15 cellular contexts compared by ENCODE assay signal in the genomic region with DNA sequence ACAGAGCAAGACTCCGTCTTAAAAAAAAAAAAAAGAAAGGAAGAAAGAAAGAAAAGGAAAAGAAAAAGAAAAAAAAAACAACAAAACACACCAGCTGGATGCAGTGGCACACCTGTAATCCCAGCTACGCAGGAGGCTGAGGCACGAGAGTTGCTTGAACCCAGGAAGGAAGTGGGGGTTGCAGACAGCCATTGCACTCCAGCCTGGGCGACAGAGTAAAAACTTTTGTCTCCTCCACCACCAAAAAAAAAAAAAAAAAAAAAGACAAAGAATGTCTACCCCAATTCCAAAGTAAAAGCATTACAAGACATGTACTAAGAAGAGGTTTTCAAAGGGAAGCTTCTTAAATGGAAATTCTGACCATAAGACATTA. TPM values are rescaled to one million over a fixed set of nuclear protein-coding genes. Genes with fewer than 3 reads are reported as not detected.
DNase-seq lines count a peak whose midpoint lies in the region; ATAC-seq, FAIRE-seq and TF ChIP-seq lines count a peak whose summit lies in the region.
"Had no signal": no experiment of that assay in that cellular context is flagged by ENCODE, and none has a peak within 500 bp of the region (broad histone marks: within the 10 kb centered on the region; RNA-seq: fewer than 3 reads in every experiment).

No MANE protein-coding gene starts in this region.

- no peaks in the 10 kb centered on the region for H3K27me3 ChIP-seq in astrocyte (ENCODE audit: insufficient read depth, low read length)

- peaks cover 67% of the 10 kb centered on the region for H3K36me3 ChIP-seq in astrocyte (ENCODE audit: insufficient read depth, low read length)

- H3K4me1 ChIP-seq in astrocyte (ENCODE audit: insufficient read depth, low read length): peaks cover 14% of the 10 kb centered on the region

- peaks cover 65% of the 10 kb centered on the region for H3K36me3 Mint-ChIP-seq in activated CD8-positive, alpha-beta memory T cell treated with anti-CD3 and anti-CD28 coated beads, Interleukin-2, amount 10 ng/mL, durations not matched to agents 7 days and 5 days
- peaks cover 17% of the 10 kb centered on the region for H3K36me3 Mint-ChIP-seq in astrocyte (ENCODE audit: low read depth, unreplicated experiment)
- H3K36me3 Mint-ChIP-seq in nephron progenitor cell (ENCODE audit: low read depth): peaks cover 92% of the 10 kb centered on the region

- H3K4me2 ChIP-seq in astrocyte (ENCODE audit: low read length): no peak overlapping the region

- no peak overlapping the region for H3K9ac ChIP-seq in astrocyte (ENCODE audit: low read length)

- no peak overlapping the region for H3K4me3 ChIP-seq in Jurkat, Clone E6-1 (ENCODE audit: low read length)
- H3K4me3 ChIP-seq in astrocyte (ENCODE audit: insufficient read depth, low read depth, low read length): no peak overlapping the region
- H3K4me3 ChIP-seq: lower lobe of right lung had no signal

- no peaks in the 10 kb centered on the region for H3K9me3 Mint-ChIP-seq in activated CD8-positive, alpha-beta memory T cell treated with anti-CD3 and anti-CD28 coated beads, Interleukin-2, amount 10 ng/mL, durations not matched to agents 7 days and 5 days (ENCODE audit: low read depth)
- H3K9me3 Mint-ChIP-seq in astrocyte (ENCODE audit: unreplicated experiment): no peaks in the 10 kb centered on the region
- H3K9me3 Mint-ChIP-seq in nephron progenitor cell: no peaks in the 10 kb centered on the region
- H3K9me3 Mint-ChIP-seq: nephron had no signal

- peak; percentile 40 for ATAC-seq in activated CD8-positive, alpha-beta memory T cell treated with anti-CD3 and anti-CD28 coated beads, Interleukin-2, amount 10 ng/mL, durations not matched to agents 7 days and 5 days
- no peak for ATAC-seq in HG02678 (IDR thresholded peaks at IDR 0.05; ENCODE audit: unreplicated experiment)
- ATAC-seq: lower lobe of right lung had no signal

- peak overlapping the region; percentile 9 for H3K4me3 Mint-ChIP-seq in activated CD8-positive, alpha-beta memory T cell treated with anti-CD3 and anti-CD28 coated beads, Interleukin-2, amount 10 ng/mL, durations not matched to agents 7 days and 5 days
- H3K4me3 Mint-ChIP-seq in astrocyte (ENCODE audit: unreplicated experiment) (peak overlapping the region; percentile 24), nephron progenitor cell (no peak overlapping the region)
- H3K4me3 Mint-ChIP-seq: nephron had no signal

- H3K9me3 ChIP-seq in astrocyte (ENCODE audit: insufficient read depth, low read depth, low read length): no peaks in the 10 kb centered on the region
- H3K9me3 ChIP-seq: lower lobe of right lung had no signal

- no peak for FAIRE-seq in astrocyte (lab: Jason Lieb, UNC)

- H3K4me1 Mint-ChIP-seq in activated CD8-positive, alpha-beta memory T cell treated with anti-CD3 and anti-CD28 coated beads, Interleukin-2, amount 10 ng/mL, durations not matched to agents 7 days and 5 days: peaks cover 58% of the 10 kb centered on the region
- H3K4me1 Mint-ChIP-seq in astrocyte (ENCODE audit: low read depth, unreplicated experiment): peaks cover 56% of the 10 kb centered on the region
- peaks cover 42% of the 10 kb centered on the region for H3K4me1 Mint-ChIP-seq in nephron progenitor cell

- H2AFZ ChIP-seq in astrocyte (ENCODE audit: low read depth, low read length): no peak overlapping the region

- H3K27me3 Mint-ChIP-seq in activated CD8-positive, alpha-beta memory T cell treated with anti-CD3 and anti-CD28 coated beads, Interleukin-2, amount 10 ng/mL, durations not matched to agents 7 days and 5 days: no peaks in the 10 kb centered on the region
- H3K27me3 Mint-ChIP-seq in astrocyte (ENCODE audit: low read depth, unreplicated experiment): no peaks in the 10 kb centered on the region
- H3K27me3 Mint-ChIP-seq in nephron progenitor cell (ENCODE audit: low read depth, poor library complexity): no peaks in the 10 kb centered on the region

- DNase-seq in activated CD8-positive, alpha-beta memory T cell treated with anti-CD3 and anti-CD28 coated beads, Interleukin-2, amount 10 ng/mL, durations not matched to agents 7 days and 5 days: no peak
- no peak for DNase-seq in activated CD8-positive, alpha-beta memory T cell treated with anti-CD3 and anti-CD28 coated beads, Interleukin-2, amount 50 U/mL, for 48 hours
- peak; percentile 61 for DNase-seq in Jurkat, Clone E6-1 (ENCODE audit: low read depth, low spot score)
- no peak for DNase-seq in astrocyte (ENCODE audit: low read depth)
- no peak for DNase-seq in nephron progenitor cell
- no peak for DNase-seq in MV-4-11 (lab: John Stamatoyannopoulos, UW)
- DNase-seq in COLO829 (ENCODE audit: low spot score): no peak
- DNase-seq: KBM-7, lower lobe of right lung, NCI-H1092, NCI-H2171 treated with DMSO at 0.1 percent for 48 hours, NCI-H82, substantia nigra had no signal

- H4K20me1 ChIP-seq in astrocyte (ENCODE audit: insufficient read depth, low read length): peaks cover 99% of the 10 kb centered on the region

- peak overlapping the region; percentile 70 for H3K27ac Mint-ChIP-seq in activated CD8-positive, alpha-beta memory T cell treated with anti-CD3 and anti-CD28 coated beads, Interleukin-2, amount 10 ng/mL, durations not matched to agents 7 days and 5 days
- peak overlapping the region; percentile 75 for H3K27ac Mint-ChIP-seq in astrocyte (ENCODE audit: unreplicated experiment)
- peak overlapping the region; percentile 85 for H3K27ac Mint-ChIP-seq in nephron progenitor cell

- TF ChIP-seq CTCF in astrocyte (IDR thresholded peaks at IDR 0.05; ENCODE audit: insufficient read depth, low read depth, low read length) (no peak), nephron progenitor cell (IDR thresholded peaks at IDR 0.05) (no peak)

- CTCF ChIA-PET in activated CD8-positive, alpha-beta memory T cell treated with anti-CD3 and anti-CD28 coated beads, Interleukin-2, amount 10 ng/mL, durations not matched to agents 7 days and 5 days (lab: Charles Lee): interaction anchor here (0.6 to 2.3 kb wide), 2 partner anchors 16 to 21 kb away, joined by 3 to 10 read pairs; no protein-coding TSS in a partner anchor

- no peak overlapping the region for H3K27ac ChIP-seq in astrocyte (ENCODE audit: low read depth, low read length)
- H3K27ac ChIP-seq: lower lobe of right lung had no signal

- peaks cover 97% of the 10 kb centered on the region for H3K79me2 ChIP-seq in astrocyte (ENCODE audit: insufficient read depth, low read length)

RNA-seq across cellular contexts. Expression of a gene that starts 53.4 kb away (rescaled TPM):
- 100 to 1,000 TPM; 718 to 921 TPM for total RNA-seq in activated CD8-positive, alpha-beta memory T cell treated with anti-CD3 and anti-CD28 coated beads, Interleukin-2, amount 10 ng/mL, durations not matched to agents 7 days and 5 days
- polyA plus RNA-seq in Jurkat, Clone E6-1 (2012; ENCODE audit: insufficient read depth, insufficient read length): 1,326 TPM
- total RNA-seq in astrocyte: 525 and 536 TPM in 2 replicates
